23 cellular contexts compared by ENCODE assay signal in genomic region chr3:141743305-141743704, GRCh38. TPM values are rescaled to one million over a fixed set of nuclear protein-coding genes. Genes with fewer than 3 reads are reported as not detected.
DNase-seq lines count a peak whose midpoint lies in the region; ATAC-seq and TF ChIP-seq lines count a peak whose summit lies in the region.
"Had no signal": no experiment of that assay in that cellular context is flagged by ENCODE, and none has a peak within 500 bp of the region (broad histone marks: within the 10 kb centered on the region; RNA-seq: fewer than 3 reads in every experiment).

No MANE protein-coding gene starts in this region.

- no peak for TF ChIP-seq POLR2A in gastrocnemius medialis (IDR thresholded peaks at IDR 0.05)

- peak overlapping the region; percentile 84 for H3K27ac Mint-ChIP-seq in activated T-cell treated with anti-CD3 and anti-CD28 coated beads, Interleukin-2, amount 50 U/mL, for 72 hours

- H3K79me2 ChIP-seq in Loucy (ENCODE audit: insufficient read depth, low read length): peaks cover 62% of the 10 kb centered on the region
- H3K79me2 ChIP-seq in MM.1S (ENCODE audit: low read length): peaks cover 59% of the 10 kb centered on the region

- DNase-seq in activated T-cell treated with anti-CD3 and anti-CD28 coated beads, Interleukin-2, amount 50 U/mL, for 72 hours: no peak
- no peak for DNase-seq in activated T-cell treated with anti-CD3 and anti-CD28 coated beads, Interleukin-2, amount 50 U/mL, for 48 hours
- peak; percentile 46 for DNase-seq in foreskin melanocyte
- DNase-seq in gastrocnemius medialis: no peak
- no peak for DNase-seq in dermis blood vessel endothelial cell
- no peak for DNase-seq in H7
- DNase-seq in MM.1S: no peak
- DNase-seq: DMS 273 treated with DMSO at 0.1 percent for 48 hours, DND-41, NCI-H1105 treated with DMSO at 0.1 percent for 48 hours, NCI-H1694, NCI-H2081 treated with DMSO at 0.1 percent for 48 hours, NCI-H748 treated with DMSO at 0.1 percent for 48 hours had no signal

- H4K20me1 ChIP-seq in Loucy (ENCODE audit: insufficient read depth, low read length, poor library complexity, severe bottlenecking): peaks cover 51% of the 10 kb centered on the region
- H4K20me1 ChIP-seq in MM.1S (ENCODE audit: insufficient read depth, low read length): 0 out of 2 replicates have a peak, but pooled peaks cover 3% of the 10 kb centered on the region

- no peaks in the 10 kb centered on the region for H3K27me3 Mint-ChIP-seq in activated T-cell treated with anti-CD3 and anti-CD28 coated beads, Interleukin-2, amount 50 U/mL, for 72 hours (ENCODE audit: low read depth)

- H3K9me3 ChIP-seq in Loucy (ENCODE audit: insufficient read depth, low read depth, low read length): no peaks in the 10 kb centered on the region
- no peaks in the 10 kb centered on the region for H3K9me3 ChIP-seq in gastrocnemius medialis
- no peaks in the 10 kb centered on the region for H3K9me3 ChIP-seq in MM.1S (replicated peaks; ENCODE audit: insufficient read depth, low read length)
- H3K9me3 ChIP-seq: BLaER1, HAP-1 had no signal

- H3K9me3 Mint-ChIP-seq in activated T-cell treated with anti-CD3 and anti-CD28 coated beads, Interleukin-2, amount 50 U/mL, for 72 hours: no peaks in the 10 kb centered on the region

- H3K27me3 ChIP-seq in Loucy (ENCODE audit: insufficient read depth, low read length, poor library complexity, severe bottlenecking) (no peaks in the 10 kb centered on the region), gastrocnemius medialis (no peaks in the 10 kb centered on the region), H7 (ENCODE audit: control insufficient read depth, insufficient read depth, low read length) (no peaks in the 10 kb centered on the region), MM.1S (replicated peaks; ENCODE audit: insufficient read depth, low read length) (no peaks in the 10 kb centered on the region)
- H3K27me3 ChIP-seq: BLaER1 had no signal

- H3K4me1 ChIP-seq in Loucy (ENCODE audit: insufficient read depth, low read length, poor library complexity, severe bottlenecking) (peaks cover 46% of the 10 kb centered on the region), gastrocnemius medialis (peaks cover 46 to 47% of the 10 kb centered on the region in 2 donors), MM.1S (ENCODE audit: low read length) (peaks cover 18% of the 10 kb centered on the region)

- H3K9me2 ChIP-seq in Loucy (replicated peaks; ENCODE audit: low read depth, low read length) (no peaks in the 10 kb centered on the region), MM.1S (replicated peaks; ENCODE audit: insufficient read depth, low read length) (no peaks in the 10 kb centered on the region)

- no peaks in the 10 kb centered on the region for H3F3A ChIP-seq in Loucy (ENCODE audit: low read depth)
- H3F3A ChIP-seq in MM.1S (ENCODE audit: insufficient read depth, low read length): no peaks in the 10 kb centered on the region

- intact Hi-C loops in gastrocnemius medialis (cut with DNase I; ENCODE audit: low total_unique reads): loop anchor here (5.0 kb wide), 1 partner anchor 54 kb away; no protein-coding TSS in a partner anchor

- H3K4me2 ChIP-seq in Loucy (ENCODE audit: low read depth, low read length, poor library complexity, severe bottlenecking): peak overlapping the region; percentile 85
- H3K4me2 ChIP-seq in MM.1S (ENCODE audit: low read depth, low read length): no peak overlapping the region
- H3K4me2 ChIP-seq: BLaER1 had no signal

- H2AFZ ChIP-seq in Loucy (ENCODE audit: low read length): no peak overlapping the region
- no peak overlapping the region for H2AFZ ChIP-seq in MM.1S (ENCODE audit: low read length)

- H3K27ac ChIP-seq in gastrocnemius medialis (peak overlapping the region in 3 of 4 donors; percentile 1 to 61 (median 19)), MM.1S (ENCODE audit: low read length) (no peak overlapping the region)
- H3K27ac ChIP-seq: BLaER1 had no signal

- in situ Hi-C loops in gastrocnemius medialis (cut with MboI; ENCODE audit: low sequenced_read_pairs in 4 of 4): loop anchor here in 3 of 4 donors (10.0 to 25.0 kb wide), 4 partner anchors 121 to 381 kb away; partner anchors contain the start of genes ATP1B3 (in 1 of the 3) and ZBTB38 (in 1 of the 3)

- no peak for ATAC-seq in activated T-cell treated with anti-CD3 and anti-CD28 coated beads, Interleukin-2, amount 50 U/mL, for 72 hours (replicated peaks in 1 of 2)
- ATAC-seq in gastrocnemius medialis: no peak
- ATAC-seq: Right ventricle myocardium inferior had no signal

- TF ChIP-seq CTCF in Loucy (conservative IDR thresholded peaks at IDR 0.05; ENCODE audit: low read length): no peak
- no peak for TF ChIP-seq CTCF in gastrocnemius medialis (IDR thresholded peaks at IDR 0.05 in 4 of 5, conservative IDR thresholded peaks at IDR 0.05 in 1 of 5)
- no peak for TF ChIP-seq CTCF in MM.1S (IDR thresholded peaks at IDR 0.05; ENCODE audit: low read length)

- H3K36me3 ChIP-seq in Loucy (ENCODE audit: insufficient read depth, low read length) (peaks cover 28% of the 10 kb centered on the region), gastrocnemius medialis (peaks cover 0 to 34% of the 10 kb centered on the region in 2 donors), H7 (replicated peaks; ENCODE audit: control insufficient read depth, insufficient read depth, low read length) (peaks cover 22% of the 10 kb centered on the region), MM.1S (replicated peaks; ENCODE audit: insufficient read depth, low read length) (0 out of 2 replicates have a peak, but pooled peaks cover 8% of the 10 kb centered on the region)

- H3K4me3 ChIP-seq in Loucy (ENCODE audit: low read length, poor library complexity, severe bottlenecking) (peak overlapping the region; percentile 45), gastrocnemius medialis (no peak overlapping the region), H7 (ENCODE audit: insufficient read depth, low read depth, low read length) (no peak overlapping the region), MM.1S (ENCODE audit: low read length) (no peak overlapping the region)
- H3K4me3 ChIP-seq: BLaER1, HAP-1 had no signal

- H3K36me3 Mint-ChIP-seq in activated T-cell treated with anti-CD3 and anti-CD28 coated beads, Interleukin-2, amount 50 U/mL, for 72 hours (ENCODE audit: insufficient read depth in 2 of 2): peaks cover 5 to 20% of the 10 kb centered on the region in 2 donors

- H3K4me1 Mint-ChIP-seq in activated T-cell treated with anti-CD3 and anti-CD28 coated beads, Interleukin-2, amount 50 U/mL, for 72 hours (ENCODE audit: low read depth): peaks cover 49% of the 10 kb centered on the region

- no peak overlapping the region for H3K4me3 Mint-ChIP-seq in activated T-cell treated with anti-CD3 and anti-CD28 coated beads, Interleukin-2, amount 50 U/mL, for 72 hours

- H3K9ac ChIP-seq in Loucy (ENCODE audit: low read depth, low read length, poor library complexity, severe bottlenecking): no peak overlapping the region
- no peak overlapping the region for H3K9ac ChIP-seq in MM.1S (ENCODE audit: low read length)
- H3K9ac ChIP-seq: BLaER1 had no signal

RNA-seq across cellular contexts. Expression of gene RNF7, which starts 5.2 kb away (rescaled TPM):
- 10 to 100 TPM; 67.2 to 77.6 TPM for total RNA-seq in activated T-cell treated with anti-CD3 and anti-CD28 coated beads, Interleukin-2, amount 50 U/mL, for 72 hours
- 100 to 1,000 TPM in 3 of 4 donors, 10 to 100 TPM in 1; 92.1 to 113 (median 106) TPM for total RNA-seq in gastrocnemius medialis
- total RNA-seq in dermis blood vessel endothelial cell: 38.1 and 93.8 TPM in 2 replicates
- total RNA-seq in H7 (2014; rRNA removed; shearing (Covaris generic)): 64.0 and 72.9 TPM in 2 replicates

RNA-seq across cellular contexts. Expression of gene GRK7, which starts 19.9 kb away (rescaled TPM):
- total RNA-seq in activated T-cell treated with anti-CD3 and anti-CD28 coated beads, Interleukin-2, amount 50 U/mL, for 72 hours: not detected
- total RNA-seq in gastrocnemius medialis (under 1 TPM in 3 of 4 donors, not detected in 1; 0.16 to 0.85 (median 0.27) TPM), dermis blood vessel endothelial cell (not detected in 2 replicates)
- total RNA-seq in H7 (2014; rRNA removed; shearing (Covaris generic)): 0.04 TPM in 1 of 2 replicates, not detected in the other
- total RNA-seq: A673, G401, LHCN-M2, NCI-H460, OCI-LY7, Right ventricle myocardium inferior, SK-MEL-5 had no signal
